In the genomic region with DNA sequence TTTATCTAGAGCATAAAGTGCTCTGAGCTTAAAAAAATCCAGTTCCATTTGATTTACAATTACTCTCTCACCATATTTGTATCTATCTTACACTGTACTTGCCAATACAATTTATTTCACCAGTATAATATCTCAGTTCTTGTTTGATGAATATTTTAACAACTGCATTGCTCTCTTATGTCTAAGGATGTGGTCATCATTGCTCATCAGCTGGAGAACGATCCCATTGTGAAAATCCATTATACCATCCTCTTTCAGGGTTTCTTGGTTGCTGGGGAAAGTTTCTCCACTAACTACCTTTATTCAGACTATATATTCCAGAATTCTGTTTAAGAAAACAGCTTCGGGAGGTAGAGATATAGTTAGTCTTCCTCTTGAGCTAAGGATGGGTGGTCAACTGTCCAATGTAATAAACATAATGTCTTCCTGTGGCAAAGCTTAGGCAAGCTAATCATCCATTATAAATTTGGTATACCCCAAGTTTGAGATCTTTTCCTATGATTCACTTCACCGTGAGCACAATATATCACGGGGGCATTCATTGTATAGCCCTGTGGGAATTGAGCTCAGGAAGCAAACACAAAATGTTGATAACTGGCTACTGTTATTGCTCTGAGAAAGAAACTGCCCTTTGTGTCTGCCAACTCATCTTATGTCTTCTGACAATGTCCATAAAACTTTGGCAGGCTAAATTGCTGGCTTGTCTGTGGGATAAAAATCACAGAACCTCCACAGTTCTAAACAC, we compare ENCODE assay signal across 22 cellular contexts.
DNase-seq lines count a peak whose midpoint lies in the region; ATAC-seq, FAIRE-seq and TF ChIP-seq lines count a peak whose summit lies in the region.
"Had no signal": no experiment of that assay in that cellular context is flagged by ENCODE, and none has a peak within 500 bp of the region (broad histone marks: within the 10 kb centered on the region; RNA-seq: fewer than 3 reads in every experiment).

No MANE protein-coding gene starts in this region.

- H2AFZ ChIP-seq in astrocyte (ENCODE audit: low read depth, low read length), result no peak overlapping the region

- no peaks in the 10 kb centered on the region for H3K79me2 ChIP-seq in astrocyte (ENCODE audit: insufficient read depth, low read length)

- TF ChIP-seq POLR2A in prostate gland (IDR thresholded peaks at IDR 0.05), result no peak

- intact Hi-C loops in prostate gland (cut with DNase I), result no loop called here

- no peak overlapping the region for H3K9ac ChIP-seq in astrocyte (ENCODE audit: low read length)

- H3K27ac ChIP-seq in astrocyte (ENCODE audit: low read depth, low read length), result no peak overlapping the region
- no peak overlapping the region for H3K27ac ChIP-seq in prostate gland
- H3K27ac ChIP-seq: breast epithelium, C4-2B, upper lobe of right lung had no signal

- H3K36me3 ChIP-seq in astrocyte (ENCODE audit: insufficient read depth, low read length) (no peaks in the 10 kb centered on the region), prostate gland (no peaks in the 10 kb centered on the region)
- H3K36me3 ChIP-seq: breast epithelium, HAP-1, upper lobe of right lung had no signal

- ATAC-seq in HG03354 (IDR thresholded peaks at IDR 0.05; ENCODE audit: poor library complexity, severe bottlenecking, unreplicated experiment), result no peak
- no peak for ATAC-seq in HG02759 (IDR thresholded peaks at IDR 0.05; ENCODE audit: unreplicated experiment)
- ATAC-seq: activated CD8-positive, alpha-beta memory T cell treated with anti-CD3 and anti-CD28 coated beads, Interleukin-2, amount 10 ng/mL, durations not matched to agents 7 days and 5 days; T-cell; upper lobe of right lung had no signal

- H4K20me1 ChIP-seq in astrocyte (ENCODE audit: insufficient read depth, low read length), result no peaks in the 10 kb centered on the region

- H3K9me3 ChIP-seq in astrocyte (ENCODE audit: insufficient read depth, low read depth, low read length) (no peaks in the 10 kb centered on the region), prostate gland (no peaks in the 10 kb centered on the region)
- H3K9me3 ChIP-seq: breast epithelium, HAP-1, upper lobe of right lung had no signal

- no peaks in the 10 kb centered on the region for H3K9me3 Mint-ChIP-seq in HFFc6
- H3K9me3 Mint-ChIP-seq in astrocyte (ENCODE audit: unreplicated experiment), result no peaks in the 10 kb centered on the region
- H3K9me3 Mint-ChIP-seq: dendritic cell treated with granulocyte-macrophage colony-stimulating factor and Interleukin-4, amounts not matched to agents 40 ng/mL and 50 ng/mL, for 4 days had no signal

- peak overlapping the region; percentile 28 for H3K4me2 ChIP-seq in astrocyte (ENCODE audit: low read length)

- H3K4me3 Mint-ChIP-seq in HFFc6 (peak overlapping the region; percentile 53), astrocyte (ENCODE audit: unreplicated experiment) (no peak overlapping the region)
- H3K4me3 Mint-ChIP-seq: activated CD8-positive, alpha-beta memory T cell treated with anti-CD3 and anti-CD28 coated beads, Interleukin-2, amount 10 ng/mL, durations not matched to agents 7 days and 5 days; dendritic cell treated with granulocyte-macrophage colony-stimulating factor and Interleukin-4, amounts not matched to agents 40 ng/mL and 50 ng/mL, for 4 days; T-cell had no signal

- TF ChIP-seq CTCF in AG09309 (IDR thresholded peaks at IDR 0.05; ENCODE audit: control insufficient read depth, insufficient read depth, low read depth, low read length, missing control alignments) (no peak), HFFc6 (IDR thresholded peaks at IDR 0.05) (no peak), astrocyte (IDR thresholded peaks at IDR 0.05; ENCODE audit: insufficient read depth, low read depth, low read length) (no peak), prostate gland (IDR thresholded peaks at IDR 0.05) (no peak)

- WGBS in prostate gland, result 62% methylated on average over 4 of the region's 4 CpGs

- H3K27me3 ChIP-seq in astrocyte (ENCODE audit: insufficient read depth, low read length) (no peaks in the 10 kb centered on the region), prostate gland (replicated peaks; ENCODE audit: insufficient read depth) (no peaks in the 10 kb centered on the region)
- H3K27me3 ChIP-seq: breast epithelium, upper lobe of right lung had no signal

- H3K4me1 Mint-ChIP-seq in HFFc6 (ENCODE audit: low read depth) (peaks cover 24% of the 10 kb centered on the region), astrocyte (ENCODE audit: low read depth, unreplicated experiment) (peaks cover 4% of the 10 kb centered on the region)
- H3K4me1 Mint-ChIP-seq: activated CD8-positive, alpha-beta memory T cell treated with anti-CD3 and anti-CD28 coated beads, Interleukin-2, amount 10 ng/mL, durations not matched to agents 7 days and 5 days; T-cell had no signal

- H3K27me3 Mint-ChIP-seq in HFFc6 (ENCODE audit: insufficient read depth), result peaks cover 2% of the 10 kb centered on the region; the same call in 1 of the 2 replicates
- no peaks in the 10 kb centered on the region for H3K27me3 Mint-ChIP-seq in astrocyte (ENCODE audit: low read depth, unreplicated experiment)
- H3K27me3 Mint-ChIP-seq: activated CD8-positive, alpha-beta memory T cell treated with anti-CD3 and anti-CD28 coated beads, Interleukin-2, amount 10 ng/mL, durations not matched to agents 7 days and 5 days; dendritic cell treated with granulocyte-macrophage colony-stimulating factor and Interleukin-4, amounts not matched to agents 40 ng/mL and 50 ng/mL, for 4 days; T-cell had no signal

- H3K27ac Mint-ChIP-seq in HFFc6, result peak overlapping the region; percentile 80
- no peak overlapping the region for H3K27ac Mint-ChIP-seq in astrocyte (ENCODE audit: unreplicated experiment)
- H3K27ac Mint-ChIP-seq: activated CD8-positive, alpha-beta memory T cell treated with anti-CD3 and anti-CD28 coated beads, Interleukin-2, amount 10 ng/mL, durations not matched to agents 7 days and 5 days; dendritic cell treated with granulocyte-macrophage colony-stimulating factor and Interleukin-4, amounts not matched to agents 40 ng/mL and 50 ng/mL, for 4 days; T-cell had no signal

- FAIRE-seq in astrocyte (lab: Jason Lieb, UNC), result no peak
- FAIRE-seq: A204.1, endothelial cell of umbilical vein had no signal

- H3K4me1 ChIP-seq in astrocyte (ENCODE audit: insufficient read depth, low read length) (no peaks in the 10 kb centered on the region), prostate gland (replicated peaks) (no peaks in the 10 kb centered on the region)
- H3K4me1 ChIP-seq: breast epithelium, HAP-1, upper lobe of right lung had no signal

- DNase-seq in AG09309 (ENCODE audit: low read depth) (peak; percentile 7), HFFc6 (peak; percentile 27), astrocyte (ENCODE audit: low read depth) (peak; percentile 2), glomerular visceral epithelial cell (ENCODE audit: extremely low spot score) (peak; percentile 3), prostate gland (ENCODE audit: low spot score) (no peak), KG1 (lab: John Stamatoyannopoulos, UW) (no peak)
- DNase-seq: activated CD4-positive, alpha-beta T cell treated with anti-CD3 and anti-CD28 coated beads for 4 hours; activated CD8-positive, alpha-beta memory T cell treated with anti-CD3 and anti-CD28 coated beads, Interleukin-2, amount 10 ng/mL, durations not matched to agents 7 days and 5 days; NCI-H524 treated with DMSO at 0.1 percent for 48 hours; occipital lobe; retina; stimulated activated CD8-positive, alpha-beta memory T cell treated with anti-CD3 and anti-CD28 coated beads, Interleukin-4, amount 100 ng/mL, for 48 hours; T-cell; upper lobe of right lung had no signal

- H3K4me3 ChIP-seq in AG09309 (ENCODE audit: control insufficient read depth, low read depth, low read length) (no peak overlapping the region), astrocyte (ENCODE audit: insufficient read depth, low read depth, low read length) (no peak overlapping the region), prostate gland (no peak overlapping the region)
- H3K4me3 ChIP-seq: breast epithelium, HAP-1, upper lobe of right lung had no signal

- H3K36me3 Mint-ChIP-seq in HFFc6 (ENCODE audit: low read depth) (no peaks in the 10 kb centered on the region), astrocyte (ENCODE audit: low read depth, unreplicated experiment) (no peaks in the 10 kb centered on the region)
- H3K36me3 Mint-ChIP-seq: activated CD8-positive, alpha-beta memory T cell treated with anti-CD3 and anti-CD28 coated beads, Interleukin-2, amount 10 ng/mL, durations not matched to agents 7 days and 5 days; T-cell had no signal

Comparison
In these comparisons a context has a peak if more than half of its experiments do, and no peak if none do; other contexts are left out.
1. DNase-seq: peak in AG09309 (single experiment), HFFc6 (single experiment), astrocyte (single experiment) and glomerular visceral epithelial cell (single experiment); none in prostate gland (single experiment) and KG1 (single experiment).